ENCODE assay signal across 8 cellular contexts in the genomic region with DNA sequence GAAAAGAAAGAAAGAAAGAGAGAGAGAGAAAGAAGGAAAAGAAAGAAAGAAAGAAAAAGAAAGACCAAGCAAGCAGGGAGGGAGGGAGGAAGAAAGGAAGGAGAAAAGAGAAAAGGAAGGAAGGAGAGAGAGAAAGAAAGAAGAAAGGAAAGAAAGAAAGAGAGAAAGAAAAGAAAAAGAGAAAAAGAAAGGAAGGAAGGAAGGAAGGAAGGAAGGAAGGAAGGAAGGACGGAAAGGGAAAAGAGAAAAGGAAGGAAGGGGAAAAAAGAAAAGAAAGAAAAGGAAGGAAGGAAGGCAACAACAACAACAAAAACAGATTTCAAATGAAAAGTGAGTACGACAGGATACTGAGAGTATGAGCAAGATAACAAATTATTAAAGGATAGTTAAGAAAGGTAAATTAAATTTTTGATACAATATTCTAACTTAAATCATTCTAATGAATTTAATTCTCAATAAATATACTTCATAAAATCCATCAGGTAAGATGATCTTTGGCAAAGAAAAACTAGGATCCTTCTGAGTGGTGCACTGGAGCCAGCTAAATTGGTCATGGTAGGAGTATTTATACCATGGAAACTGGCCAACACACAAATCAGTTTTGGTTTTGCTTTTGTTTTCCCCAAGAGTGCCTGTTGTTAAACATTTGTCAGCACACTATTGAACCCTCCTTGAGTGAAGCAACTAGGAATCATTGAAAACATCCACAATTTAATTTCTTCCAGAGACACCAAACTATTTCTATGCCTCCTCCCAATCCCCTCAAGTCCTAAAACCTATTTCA. TPM values are rescaled to one million over a fixed set of nuclear protein-coding genes. Genes with fewer than 3 reads are reported as not detected.
DNase-seq lines count a peak whose midpoint lies in the region; ATAC-seq, FAIRE-seq and TF ChIP-seq lines count a peak whose summit lies in the region.

No MANE protein-coding gene starts in this region.

- ATAC-seq in GM21381 (IDR thresholded peaks at IDR 0.05; ENCODE audit: unreplicated experiment) = peak; percentile 94
- ATAC-seq in HG03575 (IDR thresholded peaks at IDR 0.05; ENCODE audit: extremely low read depth, insufficient number of reproducible peaks, low FRiP score, unreplicated experiment) = peak; percentile 75
- peak; percentile 77 for ATAC-seq in activated CD8-positive, alpha-beta T cell treated with anti-CD3 and anti-CD28 coated beads, Interleukin-2, amount 10 ng/mL, durations not matched to agents 7 days and 5 days

- H3K4me1 Mint-ChIP-seq in activated CD8-positive, alpha-beta T cell treated with anti-CD3 and anti-CD28 coated beads, Interleukin-2, amount 10 ng/mL, durations not matched to agents 7 days and 5 days (ENCODE audit: low read depth) = peaks cover 49% of the 10 kb centered on the region

- peaks cover 21% of the 10 kb centered on the region for H3K36me3 Mint-ChIP-seq in activated CD8-positive, alpha-beta T cell treated with anti-CD3 and anti-CD28 coated beads, Interleukin-2, amount 10 ng/mL, durations not matched to agents 7 days and 5 days (ENCODE audit: low read depth)

- no peaks in the 10 kb centered on the region for H3K27me3 Mint-ChIP-seq in activated CD8-positive, alpha-beta T cell treated with anti-CD3 and anti-CD28 coated beads, Interleukin-2, amount 10 ng/mL, durations not matched to agents 7 days and 5 days (ENCODE audit: low read depth)

- POLR2A ChIA-PET in activated CD8-positive, alpha-beta T cell treated with anti-CD3 and anti-CD28 coated beads, Interleukin-2, amount 10 ng/mL, durations not matched to agents 7 days and 5 days (lab: Charles Lee) = interaction anchor here (0.7 to 2.6 kb wide), 4 partner anchors 13 to 76 kb away, joined by 4 to 10 read pairs (median 4); partner anchors contain the start of gene DYRK2

- peaks cover 11% of the 10 kb centered on the region for H3K9me3 Mint-ChIP-seq in activated CD8-positive, alpha-beta T cell treated with anti-CD3 and anti-CD28 coated beads, Interleukin-2, amount 10 ng/mL, durations not matched to agents 7 days and 5 days (ENCODE audit: insufficient read depth)

- H3K4me3 Mint-ChIP-seq in activated CD8-positive, alpha-beta T cell treated with anti-CD3 and anti-CD28 coated beads, Interleukin-2, amount 10 ng/mL, durations not matched to agents 7 days and 5 days = peak overlapping the region; percentile 13

- DNase-seq in DMS53 (lab: John Stamatoyannopoulos, UW) (peak; percentile 87), kidney tubule cell (ENCODE audit: low spot score) (peak; percentile 84), NCI-H1048 (lab: John Stamatoyannopoulos, UW) (no peak), D721Med (ENCODE audit: insufficient read length, low spot score) (no peak), cerebellum (ENCODE audit: low spot score) (no peak)
- DNase-seq in activated CD8-positive, alpha-beta T cell treated with anti-CD3 and anti-CD28 coated beads, Interleukin-2, amount 10 ng/mL, durations not matched to agents 7 days and 5 days = peak; percentile 53

- CTCF ChIA-PET in activated CD8-positive, alpha-beta T cell treated with anti-CD3 and anti-CD28 coated beads, Interleukin-2, amount 10 ng/mL, durations not matched to agents 7 days and 5 days (lab: Charles Lee) = interaction anchor here (0.7 to 3.7 kb wide), 4 partner anchors 12 to 58 kb away, joined by 3 to 21 read pairs (median 8); no protein-coding TSS in a partner anchor

- FAIRE-seq in D721Med (lab: Jason Lieb, UNC) = no peak

- no peak for TF ChIP-seq CTCF in D721Med (IDR thresholded peaks at IDR 0.05; ENCODE audit: insufficient read depth, missing control alignments)

- H3K27ac Mint-ChIP-seq in activated CD8-positive, alpha-beta T cell treated with anti-CD3 and anti-CD28 coated beads, Interleukin-2, amount 10 ng/mL, durations not matched to agents 7 days and 5 days = peak overlapping the region; percentile 81

RNA-seq across cellular contexts. Expression of gene DYRK2, which starts 56.1 kb away (rescaled TPM):
- 10 to 100 TPM; 72.9 to 73.1 TPM for total RNA-seq in activated CD8-positive, alpha-beta T cell treated with anti-CD3 and anti-CD28 coated beads, Interleukin-2, amount 10 ng/mL, durations not matched to agents 7 days and 5 days
- 39.8 TPM for total RNA-seq in cerebellum

Comparison
In these comparisons a context has a peak if more than half of its experiments do, and no peak if none do; other contexts are left out.
1. DNase-seq: peak in DMS53 (single experiment), activated CD8-positive, alpha-beta T cell treated with anti-CD3 and anti-CD28 coated beads, Interleukin-2, amount 10 ng/mL, durations not matched to agents 7 days and 5 days (single experiment) and kidney tubule cell (single experiment); none in NCI-H1048 (single experiment), D721Med (single experiment) and cerebellum (single experiment).
2. Peak in every context shown above with its lines, with median percentiles within 50 percentile points of each other: ATAC-seq.